Comparison of ENCODE assay signal across 22 cellular contexts in genomic region chr1:232172556-232172955, GRCh38.
DNase-seq lines count a peak whose midpoint lies in the region; ATAC-seq and TF ChIP-seq lines count a peak whose summit lies in the region.
"Had no signal": no experiment of that assay in that cellular context is flagged by ENCODE, and none has a peak within 500 bp of the region (broad histone marks: within the 10 kb centered on the region; RNA-seq: fewer than 3 reads in every experiment).

No MANE protein-coding gene starts in this region.

- peaks cover 11% of the 10 kb centered on the region for H3K27me3 Mint-ChIP-seq in nephron progenitor cell (ENCODE audit: low read depth, poor library complexity)

- H3K4me1 Mint-ChIP-seq in nephron progenitor cell, result peaks cover 13% of the 10 kb centered on the region
- H3K4me1 Mint-ChIP-seq: B cell had no signal

- H3K27ac Mint-ChIP-seq in nephron progenitor cell, result peak overlapping the region; percentile 53
- H3K27ac Mint-ChIP-seq: B cell had no signal

- H3K36me3 Mint-ChIP-seq in nephron progenitor cell (ENCODE audit: low read depth), result no peaks in the 10 kb centered on the region

- no peak for TF ChIP-seq CTCF in nephron progenitor cell (IDR thresholded peaks at IDR 0.05)

- ATAC-seq in HG03139 (IDR thresholded peaks at IDR 0.05; ENCODE audit: unreplicated experiment), result no peak
- no peak for ATAC-seq in HG02970 (IDR thresholded peaks at IDR 0.05; ENCODE audit: low FRiP score, unreplicated experiment)
- ATAC-seq: HepG2, K562, Panc1 had no signal

- DNase-seq in NOMO-1 (lab: John Stamatoyannopoulos, UW; ENCODE audit: unreplicated experiment in 2 of 2) (peak; percentile 3 to 54), NOMO-1 treated with dmso at 0.1 percent for 144 hours (lab: John Stamatoyannopoulos, UW; ENCODE audit: unreplicated experiment) (no peak), RPMI8226 (peak; percentile 40), nephron progenitor cell (no peak), NCI-H524 (lab: John Stamatoyannopoulos, UW) (no peak)
- DNase-seq: Calu3, DMS79 treated with DMSO at 0.1 percent for 48 hours, GF-D8, HCEC 1CT, NCI-H1048, NCI-H1417, NCI-H1694, NCI-H2029 treated with DMSO at 0.1 percent for 48 hours, NCI-H446 treated with DMSO at 0.1 percent for 48 hours, NCI-H526 treated with DMSO at 0.1 percent for 48 hours, SHP77 treated with DMSO at 0.1 percent for 48 hours had no signal

- H3K4me3 Mint-ChIP-seq in nephron progenitor cell, result no peak overlapping the region
- H3K4me3 Mint-ChIP-seq: B cell had no signal

- H3K9me3 Mint-ChIP-seq in nephron progenitor cell, result no peaks in the 10 kb centered on the region

Comparison
In these comparisons a context has a peak if more than half of its experiments do, and no peak if none do; other contexts are left out.
1. DNase-seq: peak in NOMO-1 (2 of 2) and RPMI8226 (single experiment); none in NOMO-1 treated with dmso at 0.1 percent for 144 hours (single experiment), nephron progenitor cell (single experiment) and NCI-H524 (0 of 2).